In the genomic region with DNA sequence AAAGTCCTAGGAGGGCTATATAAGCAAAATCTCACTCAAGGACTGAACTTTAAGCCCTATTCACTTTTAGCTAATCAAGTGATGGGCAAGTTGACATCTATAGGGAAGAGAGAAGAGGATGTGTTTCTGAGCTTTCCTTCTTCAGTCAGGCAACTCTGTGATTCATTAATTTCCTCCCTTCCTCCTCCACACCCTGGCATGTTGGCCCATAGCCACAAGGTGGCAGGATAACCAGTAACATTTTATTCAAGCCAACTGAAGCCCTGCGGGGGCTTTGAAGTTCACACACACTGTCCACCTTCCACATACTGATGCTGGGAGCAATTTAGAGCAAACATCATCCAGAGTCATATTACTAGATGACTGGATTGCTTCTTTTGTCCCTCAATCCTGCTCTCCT, we compare ENCODE assay signal across 8 cellular contexts.
DNase-seq lines count a peak whose midpoint lies in the region; ATAC-seq and TF ChIP-seq lines count a peak whose summit lies in the region.
"Not testable (repeated sequence)": the region's sequence is repeated elsewhere in the genome, so short reads cannot be mapped to it uniquely, and the experiment has no call there.

No MANE protein-coding gene starts in this region.

- H3K36me3 Mint-ChIP-seq in activated B cell treated with CpG ODN at 0.5 μM for 24 hours (ENCODE audit: low read depth); effector memory CD8-positive, alpha-beta T cell (ENCODE audit: insufficient read depth); stimulated activated memory B cell treated with anti-CD40 and anti-IgM and Interleukin-4, amounts not matched to agents 10 μg/mL and 1 μg/mL and 100 μg/mL, for 72 hours: not testable (repeated sequence)

- not testable (repeated sequence) for H3K4me1 Mint-ChIP-seq in activated B cell treated with CpG ODN at 0.5 μM for 24 hours; effector memory CD8-positive, alpha-beta T cell (ENCODE audit: low read depth in 2 of 2); stimulated activated memory B cell treated with anti-CD40 and anti-IgM and Interleukin-4, amounts not matched to agents 10 μg/mL and 1 μg/mL and 100 μg/mL, for 72 hours

- not testable (repeated sequence) for H3K27ac Mint-ChIP-seq in activated B cell treated with CpG ODN at 0.5 μM for 24 hours; effector memory CD8-positive, alpha-beta T cell; stimulated activated memory B cell treated with anti-CD40 and anti-IgM and Interleukin-4, amounts not matched to agents 10 μg/mL and 1 μg/mL and 100 μg/mL, for 72 hours

- not testable (repeated sequence) for H3K9me3 Mint-ChIP-seq in activated B cell treated with CpG ODN at 0.5 μM for 24 hours; effector memory CD8-positive, alpha-beta T cell; stimulated activated memory B cell treated with anti-CD40 and anti-IgM and Interleukin-4, amounts not matched to agents 10 μg/mL and 1 μg/mL and 100 μg/mL, for 72 hours

- TF ChIP-seq CTCF in activated B cell treated with CpG ODN at 0.5 μM for 24 hours (IDR thresholded peaks at IDR 0.05), result not testable (repeated sequence)

- not testable (repeated sequence) for DNase-seq in activated B cell treated with CpG ODN at 0.5 μM for 24 hours; effector memory CD8-positive, alpha-beta T cell

- peak; percentile 77 for ATAC-seq in GM18508 (IDR thresholded peaks at IDR 0.05; ENCODE audit: insufficient read depth, unreplicated experiment)
- peak; percentile 96 for ATAC-seq in GM19397 (IDR thresholded peaks at IDR 0.05; ENCODE audit: unreplicated experiment)
- peak; percentile 98 for ATAC-seq in GM21723 (IDR thresholded peaks at IDR 0.05; ENCODE audit: unreplicated experiment)
- ATAC-seq in HG02973 (IDR thresholded peaks at IDR 0.05; ENCODE audit: unreplicated experiment), result peak; percentile 65
- peak; percentile 82 for ATAC-seq in HG03460 (IDR thresholded peaks at IDR 0.05; ENCODE audit: unreplicated experiment)
- ATAC-seq in activated B cell treated with CpG ODN at 0.5 μM for 24 hours (ENCODE audit: low read depth), result peak; percentile 45
- peak; percentile 77 for ATAC-seq in effector memory CD8-positive, alpha-beta T cell (replicated peaks)
- peak; percentile 60 for ATAC-seq in stimulated activated memory B cell treated with anti-CD40 and anti-IgM and Interleukin-4, amounts not matched to agents 10 μg/mL and 1 μg/mL and 100 μg/mL, for 72 hours

- CTCF ChIA-PET in activated B cell treated with CpG ODN at 0.5 μM for 24 hours (lab: Charles Lee), result not testable (repeated sequence)

- not testable (repeated sequence) for H3K27me3 Mint-ChIP-seq in activated B cell treated with CpG ODN at 0.5 μM for 24 hours; effector memory CD8-positive, alpha-beta T cell; stimulated activated memory B cell treated with anti-CD40 and anti-IgM and Interleukin-4, amounts not matched to agents 10 μg/mL and 1 μg/mL and 100 μg/mL, for 72 hours

- not testable (repeated sequence) for H3K4me3 Mint-ChIP-seq in activated B cell treated with CpG ODN at 0.5 μM for 24 hours; effector memory CD8-positive, alpha-beta T cell; stimulated activated memory B cell treated with anti-CD40 and anti-IgM and Interleukin-4, amounts not matched to agents 10 μg/mL and 1 μg/mL and 100 μg/mL, for 72 hours

- POLR2A ChIA-PET in activated B cell treated with CpG ODN at 0.5 μM for 24 hours (lab: Charles Lee), result not testable (repeated sequence)

- intact Hi-C loops in activated B cell treated with CpG ODN at 0.5 μM for 24 hours (cut with micrococcal nuclease), result not testable (repeated sequence)

Comparison
In these comparisons a context has a peak if more than half of its experiments do, and no peak if none do; other contexts are left out.
1. ATAC-seq: peak in every context shown above with its lines; median percentile 98 in GM21723; 96 in GM19397; 82 in HG03460; 77 in GM18508; 77 in effector memory CD8-positive, alpha-beta T cell; 65 in HG02973; 60 in stimulated activated memory B cell treated with anti-CD40 and anti-IgM and Interleukin-4, amounts not matched to agents 10 μg/mL and 1 μg/mL and 100 μg/mL, for 72 hours; 45 in activated B cell treated with CpG ODN at 0.5 μM for 24 hours.